In the genomic region with DNA sequence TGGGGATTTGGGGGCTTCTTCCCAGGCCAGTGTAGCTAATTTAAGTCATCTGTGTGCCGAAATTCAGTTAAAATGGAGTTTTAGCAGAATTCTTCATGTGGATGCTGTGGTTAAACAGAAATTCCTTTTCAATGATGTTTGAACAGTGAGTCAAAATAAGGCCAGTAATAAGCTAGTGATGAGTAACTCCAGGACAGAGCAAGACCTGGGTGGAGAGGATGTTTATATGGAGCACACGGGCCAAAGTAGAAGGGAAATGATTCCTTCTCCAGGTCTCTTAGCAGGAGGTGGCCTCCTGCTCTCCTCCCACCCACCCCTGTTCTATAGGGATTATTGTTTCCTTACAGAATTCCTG, we compare ENCODE assay signal across 10 cellular contexts. TPM values are rescaled to one million over a fixed set of nuclear protein-coding genes. Genes with fewer than 3 reads are reported as not detected.
DNase-seq lines count a peak whose midpoint lies in the region; ATAC-seq and TF ChIP-seq lines count a peak whose summit lies in the region.
"Had no signal": no experiment of that assay in that cellular context is flagged by ENCODE, and none has a peak within 500 bp of the region (broad histone marks: within the 10 kb centered on the region; RNA-seq: fewer than 3 reads in every experiment).

No MANE protein-coding gene starts in this region.

- no peaks in the 10 kb centered on the region for H3K27me3 ChIP-seq in IMR-90 (ENCODE audit: control insufficient read depth, insufficient read depth, low read length)
- H3K27me3 ChIP-seq: BLaER1 had no signal

- H3K4me3 ChIP-seq in IMR-90 (ENCODE audit: insufficient read depth, low read depth, low read length) = peak overlapping the region; percentile 12
- H3K4me3 ChIP-seq: BLaER1 had no signal

- H3K9me1 ChIP-seq in IMR-90 (ENCODE audit: insufficient read depth, low read length) = peaks cover 47% of the 10 kb centered on the region

- peak; percentile 17; the same call in 1 of the 2 replicates for TF ChIP-seq RAD21 in IMR-90 (IDR thresholded peaks at IDR 0.05; ENCODE audit: low read length)

- in situ Hi-C loops in IMR-90 (cut with MboI; ENCODE audit: low sequenced_read_pairs) = no loop called here

- peaks cover 46% of the 10 kb centered on the region for H3K4me1 ChIP-seq in IMR-90 (ENCODE audit: control insufficient read depth, insufficient read depth, low read length)
- H3K4me1 ChIP-seq: BLaER1 had no signal

- peaks cover 21 to 73% of the 10 kb centered on the region in 2 experiments for H3K79me1 ChIP-seq in IMR-90 (ENCODE audit: low read depth in 1 of 2, low read length in 2 of 2)

- POLR2A ChIA-PET in IMR-90 (lab: Charles Lee; ENCODE audit: unreplicated experiment) = interaction anchor here (0.5 to 1.4 kb wide), 3 partner anchors 12 to 34 kb away, joined by 4 to 8 read pairs (median 6); no protein-coding TSS in a partner anchor

- H4K20me1 ChIP-seq in IMR-90 (ENCODE audit: insufficient read depth, low read length) = no peaks in the 10 kb centered on the region
- H4K20me1 ChIP-seq: BLaER1 had no signal

- no peak overlapping the region for H2AK9ac ChIP-seq in IMR-90 (replicated peaks; ENCODE audit: low read depth, low read length, poor library complexity)

- no TSS peak for BruUV-seq in IMR-90 (replicated peaks; lab: Mats Ljungman, UMichigan)

- peak overlapping the region; percentile 98 for H4K91ac ChIP-seq in IMR-90 (ENCODE audit: insufficient read depth, low read depth, low read length)

- peak overlapping the region; percentile 97 for H2BK5ac ChIP-seq in IMR-90 (ENCODE audit: low read depth, low read length, poor library complexity, severe bottlenecking)

- peak; percentile 23; the same call in 1 of the 2 replicates for TF ChIP-seq POLR2A in IMR-90 (IDR thresholded peaks at IDR 0.05; ENCODE audit: low read depth, low read length)

- H3K4ac ChIP-seq in IMR-90 (ENCODE audit: low read depth, low read length) = peak overlapping the region; percentile 98

- peak overlapping the region; percentile 67 for H3K4me2 ChIP-seq in IMR-90 (ENCODE audit: low read depth, low read length)
- H3K4me2 ChIP-seq: BLaER1 had no signal

- H3K36me3 Mint-ChIP-seq in chondrocyte (ENCODE audit: low read depth) = no peaks in the 10 kb centered on the region

- H3K36me3 ChIP-seq in IMR-90 (ENCODE audit: control insufficient read depth, insufficient read depth, low read length) = no peaks in the 10 kb centered on the region
- H3K36me3 ChIP-seq: BLaER1 had no signal

- peak overlapping the region; percentile 79 for H3K9ac ChIP-seq in IMR-90 (ENCODE audit: low read depth, low read length)
- H3K9ac ChIP-seq: BLaER1 had no signal

- intact Hi-C loops in IMR-90 (cut with micrococcal nuclease) = no loop called here

- H3K14ac ChIP-seq in IMR-90 (replicated peaks; ENCODE audit: low read depth, low read length) = peak overlapping the region; percentile 99

- H2AK5ac ChIP-seq in IMR-90 (ENCODE audit: low read depth, low read length) = peak overlapping the region; percentile 100

- H2AFZ ChIP-seq in IMR-90 (replicated peaks; ENCODE audit: low read length, poor library complexity) = peak overlapping the region; percentile 41

- peak overlapping the region; percentile 61 for H3K4me3 Mint-ChIP-seq in chondrocyte (ENCODE audit: unreplicated experiment)

- peak overlapping the region; percentile 95 to 99 for H4K8ac ChIP-seq in IMR-90 (ENCODE audit: low read depth in 2 of 2, low read length in 2 of 2)

- H3K4me1 Mint-ChIP-seq in chondrocyte (ENCODE audit: low read depth) = peaks cover 78% of the 10 kb centered on the region

- H3K56ac ChIP-seq in IMR-90 (ENCODE audit: extremely low read depth, insufficient read depth, low read length) = peak overlapping the region; percentile 100

- dilution Hi-C loops in IMR-90 (cut with HindIII; ENCODE audit: low sequenced_read_pairs, unreplicated experiment) = no loop called here

- H2BK20ac ChIP-seq in IMR-90 (ENCODE audit: low read depth, low read length) = peak overlapping the region; percentile 99

- ATAC-seq in IMR-90 (ENCODE audit: low read depth) (peak; percentile 78), HG02981 (IDR thresholded peaks at IDR 0.05; ENCODE audit: unreplicated experiment) (no peak)

- no peaks in the 10 kb centered on the region for H3K9me3 ChIP-seq in IMR-90 (ENCODE audit: control insufficient read depth, insufficient read depth, low read length)
- H3K9me3 ChIP-seq: BLaER1 had no signal

- peak overlapping the region; percentile 94 for H3K27ac ChIP-seq in IMR-90 (ENCODE audit: insufficient read depth, low read length)
- H3K27ac ChIP-seq: BLaER1 had no signal

- H3K23ac ChIP-seq in IMR-90 (ENCODE audit: low read depth, low read length) = peak overlapping the region; percentile 100

- H3K18ac ChIP-seq in IMR-90 (ENCODE audit: low read depth, low read length) = peak overlapping the region; percentile 99

- whole genome bisulfite sequencing in IMR-90 (ENCODE audit: extremely low coverage in 2 of 2, insufficient read length in 1 of 2), 2 experiments = 0% methylated on average over 1 of the region's 2 CpGs; no CpG with 5 or more reads in 1 of the 2 experiments

- TF ChIP-seq CTCF in IMR-90 (conservative IDR thresholded peaks at IDR 0.05; ENCODE audit: low read depth, low read length) (no peak), chondrocyte (IDR thresholded peaks at IDR 0.05) (no peak)

- no peaks in the 10 kb centered on the region for H3K27me3 Mint-ChIP-seq in chondrocyte (ENCODE audit: low read depth)

- peak overlapping the region; percentile 98; the same call in 1 of the 3 replicates for H2BK15ac ChIP-seq in IMR-90 (ENCODE audit: low read depth, low read length)

- DNase-seq in 8988T (peak; percentile 50), IMR-90 (peak; percentile 98), chondrocyte (ENCODE audit: low spot score) (no peak), lung microvascular endothelial cell (ENCODE audit: low read depth in 2 of 2) (peak; percentile 40 to 93), activated T-cell treated with anti-CD3 and anti-CD28 coated beads for 4 hours (no peak), NCI-H69 (lab: John Stamatoyannopoulos, UW) (no peak), NOMO-1 (lab: John Stamatoyannopoulos, UW; ENCODE audit: unreplicated experiment in 2 of 2) (no peak)
- DNase-seq: NCI-H1105 treated with DMSO at 0.1 percent for 48 hours had no signal

- peak overlapping the region; percentile 99 for H3K27ac Mint-ChIP-seq in chondrocyte (ENCODE audit: unreplicated experiment)

- peak overlapping the region; percentile 99 for H2BK120ac ChIP-seq in IMR-90 (ENCODE audit: low read depth, low read length)

- CTCF ChIA-PET in IMR-90 (lab: Yijun Ruan, JAX) = interaction anchor here (0.9 to 2.6 kb wide), 2 partner anchors 16 to 73 kb away, joined by 3 to 12 read pairs; no protein-coding TSS in a partner anchor

- H3K9me3 Mint-ChIP-seq in chondrocyte (ENCODE audit: low read depth) = no peaks in the 10 kb centered on the region

- H4K5ac ChIP-seq in IMR-90 (ENCODE audit: low read depth, low read length) = peak overlapping the region; percentile 97

TF ChIP-seq in IMR-90, 13 proteins besides CTCF, POLR2A, EP300 and RAD21:
- TF ChIP-seq MXI1 (IDR thresholded peaks at IDR 0.05; ENCODE audit: borderline replicate concordance, low read depth, low read length) = no peak
- no peak for TF ChIP-seq CHD1 (IDR thresholded peaks at IDR 0.05; ENCODE audit: low read depth, low read length)
- no peak for TF ChIP-seq RFX5 (IDR thresholded peaks at IDR 0.05; ENCODE audit: low read depth, low read length)
- TF ChIP-seq, protein P1, sequence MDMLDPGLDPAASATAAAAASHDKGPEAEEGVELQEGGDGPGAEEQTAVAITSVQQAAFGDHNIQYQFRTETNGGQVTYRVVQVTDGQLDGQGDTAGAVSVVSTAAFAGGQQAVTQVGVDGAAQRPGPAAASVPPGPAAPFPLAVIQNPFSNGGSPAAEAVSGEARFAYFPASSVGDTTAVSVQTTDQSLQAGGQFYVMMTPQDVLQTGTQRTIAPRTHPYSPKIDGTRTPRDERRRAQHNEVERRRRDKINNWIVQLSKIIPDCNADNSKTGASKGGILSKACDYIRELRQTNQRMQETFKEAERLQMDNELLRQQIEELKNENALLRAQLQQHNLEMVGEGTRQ (IDR thresholded peaks at IDR 0.05; ENCODE audit: low read depth, low read length) = no peak
- TF ChIP-seq RCOR1 (IDR thresholded peaks at IDR 0.05; ENCODE audit: insufficient replicate concordance, low read length) = peak; percentile 68
- TF ChIP-seq MAFK (IDR thresholded peaks at IDR 0.05; ENCODE audit: low read depth, low read length) = no peak; the same call in 1 of the 2 replicates
- TF ChIP-seq CEBPB (IDR thresholded peaks at IDR 0.05; ENCODE audit: low read depth, low read length) = peak; percentile 73
- TF ChIP-seq FOS (IDR thresholded peaks at IDR 0.05; ENCODE audit: low read depth, low read length) = peak; percentile 97
- TF ChIP-seq SMC3 (IDR thresholded peaks at IDR 0.05; ENCODE audit: low read depth, low read length) = no peak
- peak; percentile 74 for TF ChIP-seq BHLHE40 (IDR thresholded peaks at IDR 0.05; ENCODE audit: low read depth, low read length)

RNA-seq across cellular contexts. Expression of a gene that starts 31.9 kb away (rescaled TPM):
- 505 and 507 TPM in 2 replicates for total RNA-seq in IMR-90 (2012; rRNA removed)
- 127 and 156 TPM in 2 replicates for polyA plus RNA-seq in IMR-90 (2012; rRNA removed)
- polyA plus RNA-seq in IMR-90 (2012; cell fraction: cytosol; rRNA removed) = 34.2 and 47.8 TPM in 2 replicates
- polyA plus RNA-seq in IMR-90 (2012; cell fraction: nucleus; rRNA removed; ENCODE audit: low replicate concordance) = 121 and 277 TPM in 2 replicates
- 171 to 275 TPM (median 249 TPM) in 3 replicates for total RNA-seq in chondrocyte
- 102 and 189 TPM in 2 replicates for total RNA-seq in lung microvascular endothelial cell

RNA-seq across cellular contexts. Expression of a gene that starts 58.7 kb away (rescaled TPM):
- 36.4 and 78.3 TPM in 2 replicates for total RNA-seq in IMR-90 (2012; rRNA removed)
- 135 and 146 TPM in 2 replicates for polyA plus RNA-seq in IMR-90 (2012; rRNA removed)
- 160 and 262 TPM in 2 replicates for polyA plus RNA-seq in IMR-90 (2012; cell fraction: cytosol; rRNA removed)
- polyA plus RNA-seq in IMR-90 (2012; cell fraction: nucleus; rRNA removed; ENCODE audit: low replicate concordance) = 56.0 and 108 TPM in 2 replicates
- total RNA-seq in chondrocyte = 79.4 to 138 TPM (median 135 TPM) in 3 replicates
- total RNA-seq in lung microvascular endothelial cell = 7.1 and 11.8 TPM in 2 replicates

Comparison
In these comparisons a context has a peak if more than half of its experiments do, and no peak if none do; other contexts are left out.
1. DNase-seq: peak in 8988T (single experiment), IMR-90 (single experiment) and lung microvascular endothelial cell (2 of 2); none in chondrocyte (single experiment), activated T-cell treated with anti-CD3 and anti-CD28 coated beads for 4 hours (single experiment), NCI-H69 (single experiment) and NOMO-1 (0 of 2).